In the genomic region with DNA sequence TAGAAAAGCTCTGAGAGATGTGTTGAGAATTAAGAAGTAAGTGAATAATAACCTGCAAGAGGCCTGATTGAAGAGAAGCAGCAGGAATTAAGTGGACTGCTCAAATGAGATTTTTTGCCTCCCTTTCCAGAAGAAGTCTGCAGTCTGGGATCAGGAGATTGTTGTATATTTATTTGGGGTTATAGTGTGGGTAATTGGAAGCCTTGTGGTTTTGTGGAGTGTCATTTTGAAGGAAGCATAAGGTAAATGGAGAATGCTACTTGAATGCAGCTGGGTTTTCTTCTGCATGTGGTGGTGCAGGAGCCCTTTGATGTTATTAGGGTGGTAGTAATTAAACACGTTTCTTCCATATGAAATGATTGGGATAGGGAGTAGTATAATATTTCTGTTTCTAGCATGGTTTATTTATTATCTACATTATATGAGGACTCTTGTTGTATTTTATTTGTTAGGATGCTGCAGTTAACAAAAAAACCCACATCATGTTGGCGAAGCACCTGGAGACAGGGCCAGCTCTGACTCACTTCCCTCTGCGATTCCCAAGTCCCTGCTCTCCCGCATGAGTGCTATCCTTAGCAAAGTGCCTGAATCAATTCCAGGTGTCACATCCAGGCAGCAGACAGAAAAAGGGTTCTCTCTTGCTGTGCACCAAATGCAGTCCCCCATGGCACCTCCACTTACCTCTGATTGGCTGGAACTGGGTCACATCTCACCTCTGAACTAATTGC, we compare ENCODE assay signal across 22 cellular contexts. TPM values are rescaled to one million over a fixed set of nuclear protein-coding genes. Genes with fewer than 3 reads are reported as not detected.
A peak's percentile ranks its signal among the peaks of the same experiment; 100 is the strongest.
DNase-seq lines count a peak whose midpoint lies in the region; ATAC-seq, FAIRE-seq and TF ChIP-seq lines count a peak whose summit lies in the region.
"Had no signal": no experiment of that assay in that cellular context is flagged by ENCODE, and none has a peak within 500 bp of the region (broad histone marks: within the 10 kb centered on the region; RNA-seq: fewer than 3 reads in every experiment).

No MANE protein-coding gene starts in this region.

- BruUV-seq in Caco-2 (replicated peaks; lab: Mats Ljungman, UMichigan) = no TSS peak
- no TSS peak for BruUV-seq in PC-9 (replicated peaks; lab: Mats Ljungman, UMichigan)

- H4K20me1 ChIP-seq in astrocyte (ENCODE audit: insufficient read depth, low read length) (peaks cover 18% of the 10 kb centered on the region), PC-9 (ENCODE audit: insufficient read depth) (no peaks in the 10 kb centered on the region)

- no peaks in the 10 kb centered on the region for H3K9me2 ChIP-seq in PC-9 (ENCODE audit: insufficient read depth)

- H2AFZ ChIP-seq in astrocyte (ENCODE audit: low read depth, low read length) (no peak overlapping the region), PC-9 (no peak overlapping the region)

- no peak overlapping the region for H3K27ac ChIP-seq in astrocyte (ENCODE audit: low read depth, low read length)
- no peak overlapping the region for H3K27ac ChIP-seq in foreskin keratinocyte
- no peak overlapping the region for H3K27ac ChIP-seq in brain microvascular endothelial cell
- no peak overlapping the region for H3K27ac ChIP-seq in PC-9
- H3K27ac ChIP-seq: body of pancreas, right lobe of liver, tibial nerve had no signal

- intact Hi-C loops in Caco-2 (cut with micrococcal nuclease; ENCODE audit: unreplicated experiment) (no loop called here), PC-9 (cut with micrococcal nuclease; ENCODE audit: unreplicated experiment) (no loop called here)

- H3K36me3 ChIP-seq in astrocyte (ENCODE audit: insufficient read depth, low read length) = no peaks in the 10 kb centered on the region
- no peaks in the 10 kb centered on the region for H3K36me3 ChIP-seq in brain microvascular endothelial cell (replicated peaks)
- H3K36me3 ChIP-seq in Caco-2 (ENCODE audit: control insufficient read depth, insufficient read depth, low read length) = no peaks in the 10 kb centered on the region
- H3K36me3 ChIP-seq in PC-9 (ENCODE audit: low read depth) = no peaks in the 10 kb centered on the region
- H3K36me3 ChIP-seq: right lobe of liver had no signal

- H3K36me3 Mint-ChIP-seq in astrocyte (ENCODE audit: low read depth, unreplicated experiment) (peaks cover 2% of the 10 kb centered on the region), Caco-2 (ENCODE audit: insufficient read depth, unreplicated experiment) (no peaks in the 10 kb centered on the region)

- H3F3A ChIP-seq in PC-9 (ENCODE audit: insufficient read depth, low read depth) = peaks cover 18% of the 10 kb centered on the region

- FAIRE-seq in astrocyte (lab: Jason Lieb, UNC) = no peak
- FAIRE-seq: GM12891 had no signal

- DNase-seq in AG10803 (ENCODE audit: low read depth) = peak; percentile 55
- DNase-seq in HFF-Myc (ENCODE audit: extremely low read depth, low read depth) = peak; percentile 74
- DNase-seq in astrocyte (ENCODE audit: low read depth) = peak; percentile 73
- peak in 1 of 2 donors; percentile 48 for DNase-seq in foreskin keratinocyte
- no peak for DNase-seq in brain microvascular endothelial cell
- no peak for DNase-seq in NCI-H446 treated with DMSO at 0.1 percent for 48 hours (lab: John Stamatoyannopoulos, UW)
- no peak for DNase-seq in Caco-2
- DNase-seq in PC-9 = no peak
- DNase-seq: activated CD4-positive, alpha-beta memory T cell treated with anti-CD3 and anti-CD28 coated beads for 36 hours; activated naive CD4-positive, alpha-beta T cell treated with anti-CD3 and anti-CD28 coated beads for 36 hours; erythroblast; GDM1; Karpas-422; NK-92 treated with Interleukin-12 subunit alpha and Interleukin-12 subunit beta, amount 100 ng/mL, for 24 hours; right lobe of liver; stimulated activated naive CD4-positive, alpha-beta T cell treated with Interleukin-2 at 50 U/mL for 16 hours; T-helper 1 cell had no signal

- ATAC-seq in foreskin keratinocyte = peak; percentile 42
- ATAC-seq: body of pancreas had no signal

- POLR2A ChIA-PET in Caco-2 (lab: Charles Lee) (no interaction called here), PC-9 (lab: Charles Lee; ENCODE audit: unreplicated experiment) (no interaction called here)

- TF ChIP-seq CTCF in AG10803 (conservative IDR thresholded peaks at IDR 0.05; ENCODE audit: low read length) (no peak), HFF-Myc (IDR thresholded peaks at IDR 0.05; ENCODE audit: low read depth, low read length, missing control alignments) (no peak), astrocyte (IDR thresholded peaks at IDR 0.05; ENCODE audit: insufficient read depth, low read depth, low read length) (no peak), foreskin keratinocyte (conservative IDR thresholded peaks at IDR 0.05) (no peak), brain microvascular endothelial cell (IDR thresholded peaks at IDR 0.05; ENCODE audit: low read depth, low read length, missing control alignments) (no peak), Caco-2 (IDR thresholded peaks at IDR 0.05; ENCODE audit: insufficient read depth in 1 of 2, low read depth in 1 of 2, low read length in 1 of 2, severe bottlenecking in 1 of 2, unreplicated experiment in 1 of 2) (no peak), PC-9 (conservative IDR thresholded peaks at IDR 0.05) (no peak)

- H3K9me3 Mint-ChIP-seq in astrocyte (ENCODE audit: unreplicated experiment) (no peaks in the 10 kb centered on the region), Caco-2 (ENCODE audit: unreplicated experiment) (no peaks in the 10 kb centered on the region)
- H3K9me3 Mint-ChIP-seq: dendritic cell treated with granulocyte-macrophage colony-stimulating factor and Interleukin-4, amounts not matched to agents 40 ng/mL and 50 ng/mL, for 4 days had no signal

- H3K4me1 Mint-ChIP-seq in astrocyte (ENCODE audit: low read depth, unreplicated experiment) (peaks cover 30% of the 10 kb centered on the region), Caco-2 (ENCODE audit: low read depth, unreplicated experiment) (no peaks in the 10 kb centered on the region)

- no peak overlapping the region for H3K9ac ChIP-seq in astrocyte (ENCODE audit: low read length)

- in situ Hi-C loops in brain microvascular endothelial cell (cut with HindIII; ENCODE audit: low pct_ligation_motif_present, low sequenced_read_pairs) = no loop called here

- H3K4me3 Mint-ChIP-seq in astrocyte (ENCODE audit: unreplicated experiment) (no peak overlapping the region), Caco-2 (ENCODE audit: unreplicated experiment) (no peak overlapping the region)
- H3K4me3 Mint-ChIP-seq: activated CD4-positive, alpha-beta memory T cell treated with anti-CD3 and anti-CD28 coated beads for 36 hours; activated naive CD4-positive, alpha-beta T cell treated with anti-CD3 and anti-CD28 coated beads for 36 hours; dendritic cell treated with granulocyte-macrophage colony-stimulating factor and Interleukin-4, amounts not matched to agents 40 ng/mL and 50 ng/mL, for 4 days had no signal

- CTCF ChIA-PET in Caco-2 (lab: Charles Lee) = no interaction called here
- CTCF ChIA-PET in PC-9 (lab: Charles Lee) = no interaction called here

- H3K27me3 Mint-ChIP-seq in astrocyte (ENCODE audit: low read depth, unreplicated experiment) (no peaks in the 10 kb centered on the region), Caco-2 (ENCODE audit: insufficient read depth, unreplicated experiment) (no peaks in the 10 kb centered on the region)
- H3K27me3 Mint-ChIP-seq: activated CD4-positive, alpha-beta memory T cell treated with anti-CD3 and anti-CD28 coated beads for 36 hours; dendritic cell treated with granulocyte-macrophage colony-stimulating factor and Interleukin-4, amounts not matched to agents 40 ng/mL and 50 ng/mL, for 4 days had no signal

- H3K27me3 ChIP-seq in astrocyte (ENCODE audit: insufficient read depth, low read length) = no peaks in the 10 kb centered on the region
- H3K27me3 ChIP-seq in foreskin keratinocyte = no peaks in the 10 kb centered on the region
- H3K27me3 ChIP-seq in brain microvascular endothelial cell (replicated peaks) = no peaks in the 10 kb centered on the region
- H3K27me3 ChIP-seq in Caco-2 (replicated peaks; ENCODE audit: control insufficient read depth, insufficient read depth, low read length) = no peaks in the 10 kb centered on the region
- H3K27me3 ChIP-seq in PC-9 (ENCODE audit: insufficient read depth, low read depth) = no peaks in the 10 kb centered on the region
- H3K27me3 ChIP-seq: body of pancreas, right lobe of liver, tibial nerve had no signal

- H3K4me2 ChIP-seq in astrocyte (ENCODE audit: low read length) (peak overlapping the region; percentile 30), PC-9 (no peak overlapping the region)

- H3K79me2 ChIP-seq in astrocyte (ENCODE audit: insufficient read depth, low read length) (peaks cover 10% of the 10 kb centered on the region), PC-9 (ENCODE audit: low read depth) (no peaks in the 10 kb centered on the region)

- H3K4me3 ChIP-seq in AG10803 (ENCODE audit: low read length) (no peak overlapping the region), HFF-Myc (replicated peaks; ENCODE audit: low read depth, low read length) (no peak overlapping the region), astrocyte (ENCODE audit: insufficient read depth, low read depth, low read length) (no peak overlapping the region), brain microvascular endothelial cell (ENCODE audit: low read depth, low read length) (no peak overlapping the region), Caco-2 (ENCODE audit: low read depth, low read length) (no peak overlapping the region), PC-9 (no peak overlapping the region)
- H3K4me3 ChIP-seq: body of pancreas, lung, right lobe of liver, tibial nerve had no signal

- H3K9me3 ChIP-seq in astrocyte (ENCODE audit: insufficient read depth, low read depth, low read length) (no peaks in the 10 kb centered on the region), Caco-2 (no peaks in the 10 kb centered on the region), PC-9 (ENCODE audit: insufficient read depth, low read depth) (no peaks in the 10 kb centered on the region)
- H3K9me3 ChIP-seq: body of pancreas, right lobe of liver had no signal

- H3K27ac Mint-ChIP-seq in astrocyte (ENCODE audit: unreplicated experiment) (no peak overlapping the region), Caco-2 (ENCODE audit: unreplicated experiment) (no peak overlapping the region)
- H3K27ac Mint-ChIP-seq: activated CD4-positive, alpha-beta memory T cell treated with anti-CD3 and anti-CD28 coated beads for 36 hours; activated naive CD4-positive, alpha-beta T cell treated with anti-CD3 and anti-CD28 coated beads for 36 hours; dendritic cell treated with granulocyte-macrophage colony-stimulating factor and Interleukin-4, amounts not matched to agents 40 ng/mL and 50 ng/mL, for 4 days had no signal

- peaks cover 27% of the 10 kb centered on the region for H3K4me1 ChIP-seq in astrocyte (ENCODE audit: insufficient read depth, low read length)
- H3K4me1 ChIP-seq in foreskin keratinocyte = peaks cover 18% of the 10 kb centered on the region
- peaks cover 16% of the 10 kb centered on the region for H3K4me1 ChIP-seq in Caco-2
- peaks cover 27% of the 10 kb centered on the region for H3K4me1 ChIP-seq in PC-9 (replicated peaks; ENCODE audit: insufficient read depth)
- H3K4me1 ChIP-seq: right lobe of liver had no signal

RNA-seq across cellular contexts. Expression of gene DGKH, which starts 54.7 kb away (rescaled TPM):
- total RNA-seq in astrocyte (16.4 and 19.2 TPM in 2 replicates), foreskin keratinocyte (11.5 and 12.0 TPM in 2 replicates), Caco-2 (2022) (5.2 and 5.8 TPM in 2 replicates), PC-9 (2021) (9.3 and 10.9 TPM in 2 replicates)
- polyA plus RNA-seq in foreskin keratinocyte = 2.9 TPM in 2 replicates

Comparison
In these comparisons a context has a peak if more than half of its experiments do, and no peak if none do; other contexts are left out.
1. DNase-seq: peak in AG10803 (single experiment), HFF-Myc (single experiment) and astrocyte (single experiment); none in brain microvascular endothelial cell (single experiment), NCI-H446 treated with DMSO at 0.1 percent for 48 hours (single experiment), Caco-2 (0 of 2) and PC-9 (0 of 2).